ENCODE assay signal across 10 cellular contexts in the genomic region with DNA sequence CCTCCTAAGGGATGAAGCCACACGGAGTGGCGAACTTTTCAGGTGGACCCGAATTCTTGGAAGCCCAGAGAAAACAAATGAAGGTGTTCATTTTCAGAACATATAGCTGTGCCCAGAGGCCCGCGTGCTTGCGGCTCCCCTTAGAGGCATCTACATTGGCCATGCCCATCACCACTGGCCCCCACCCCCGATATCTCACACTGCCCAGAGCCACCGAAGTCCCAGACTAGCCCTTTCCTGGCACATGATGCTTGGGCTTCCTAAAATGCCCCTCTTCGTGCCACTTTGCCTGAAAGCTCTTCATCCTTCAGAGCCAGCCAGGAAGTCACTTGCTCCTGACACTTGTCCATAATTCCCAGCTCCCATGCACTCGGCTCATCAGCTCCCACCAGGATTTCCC. TPM values are rescaled to one million over a fixed set of nuclear protein-coding genes. Genes with fewer than 3 reads are reported as not detected.
DNase-seq lines count a peak whose midpoint lies in the region; ATAC-seq and TF ChIP-seq lines count a peak whose summit lies in the region.
"Had no signal": no experiment of that assay in that cellular context is flagged by ENCODE, and none has a peak within 500 bp of the region (broad histone marks: within the 10 kb centered on the region; RNA-seq: fewer than 3 reads in every experiment).

No MANE protein-coding gene starts in this region.

- H3K4me1 ChIP-seq in colonic mucosa (peaks cover 8% of the 10 kb centered on the region), neural progenitor cell (peaks cover 35% of the 10 kb centered on the region)

- H3K4me3 ChIP-seq in Jurkat, Clone E6-1 (ENCODE audit: low read length) = peak overlapping the region; percentile 89
- H3K4me3 ChIP-seq in colonic mucosa = no peak overlapping the region
- no peak overlapping the region for H3K4me3 ChIP-seq in neural progenitor cell

- H3K36me3 Mint-ChIP-seq in neural progenitor cell = no peaks in the 10 kb centered on the region

- H3K4me2 ChIP-seq in neural progenitor cell = no peak overlapping the region

- H3F3A ChIP-seq in neural progenitor cell (ENCODE audit: low read depth) = peaks cover 70% of the 10 kb centered on the region

- peaks cover 50% of the 10 kb centered on the region for H3K4me1 Mint-ChIP-seq in neural progenitor cell

- H3K9me3 ChIP-seq in colonic mucosa = no peaks in the 10 kb centered on the region
- H3K9me3 ChIP-seq in neural progenitor cell (ENCODE audit: low read depth) = no peaks in the 10 kb centered on the region

- intact Hi-C loops in colonic mucosa (cut with DNase I) = no loop called here

- ATAC-seq in HG03439 (IDR thresholded peaks at IDR 0.05; ENCODE audit: unreplicated experiment) (no peak), HG03521 (IDR thresholded peaks at IDR 0.05; ENCODE audit: unreplicated experiment) (no peak)

- H3K4me3 Mint-ChIP-seq in neural progenitor cell = peak overlapping the region; percentile 94

- peaks cover 39% of the 10 kb centered on the region for H3K79me2 ChIP-seq in neural progenitor cell (ENCODE audit: low read depth)

- no peaks in the 10 kb centered on the region for H3K9me3 Mint-ChIP-seq in neural progenitor cell

- no peak for DNase-seq in Jurkat, Clone E6-1 (ENCODE audit: low read depth, low spot score)
- DNase-seq in colonic mucosa (no peak), neural progenitor cell (ENCODE audit: low spot score) (no peak), DMS153 (lab: John Stamatoyannopoulos, UW) (no peak), NCI-H2081 treated with DMSO at 0.1 percent for 48 hours (lab: John Stamatoyannopoulos, UW) (no peak)
- DNase-seq: activated CD8-positive, alpha-beta memory T cell treated with anti-CD3 and anti-CD28 coated beads for 24 hours; NCI-H748 treated with DMSO at 0.1 percent for 48 hours had no signal

- no peaks in the 10 kb centered on the region for H3K27me3 ChIP-seq in colonic mucosa
- peaks cover 7% of the 10 kb centered on the region for H3K27me3 ChIP-seq in neural progenitor cell

- no peak for TF ChIP-seq CTCF in 22Rv1 (IDR thresholded peaks at IDR 0.05)
- no peak for TF ChIP-seq CTCF in colonic mucosa (IDR thresholded peaks at IDR 0.05)
- TF ChIP-seq CTCF in neural progenitor cell (IDR thresholded peaks at IDR 0.05) = no peak

- H3K27ac ChIP-seq in 22Rv1 (peak overlapping the region; percentile 99), colonic mucosa (peak overlapping the region; percentile 98), neural progenitor cell (no peak overlapping the region)

- H3K36me3 ChIP-seq in colonic mucosa = no peaks in the 10 kb centered on the region
- no peaks in the 10 kb centered on the region for H3K36me3 ChIP-seq in neural progenitor cell

- peaks cover 24% of the 10 kb centered on the region for H4K20me1 ChIP-seq in neural progenitor cell (ENCODE audit: low read depth)

- H3K27me3 Mint-ChIP-seq in neural progenitor cell (ENCODE audit: insufficient read depth, low read depth) = peaks cover 11% of the 10 kb centered on the region

- peak overlapping the region; percentile 92 for H3K27ac Mint-ChIP-seq in neural progenitor cell

- H3K9ac ChIP-seq in colonic mucosa (ENCODE audit: low read depth in 2 of 2, low read length in 2 of 2) (peak overlapping the region in 1 of 2 donors; percentile 91), neural progenitor cell (no peak overlapping the region)

- no peak overlapping the region for H2AFZ ChIP-seq in neural progenitor cell (replicated peaks)

RNA-seq across cellular contexts. Expression of a gene that starts 2.1 kb away (rescaled TPM):
- polyA plus RNA-seq in Jurkat, Clone E6-1 (2012; ENCODE audit: insufficient read depth, insufficient read length) = 27.6 TPM
- total RNA-seq in colonic mucosa (10 to 100 TPM; 37.0 to 38.4 TPM), neural progenitor cell (ENCODE audit: low replicate concordance) (10.2 and 14.3 TPM in 2 replicates)

RNA-seq across cellular contexts. Expression of a gene that starts 10.7 kb away (rescaled TPM):
- polyA plus RNA-seq in Jurkat, Clone E6-1 (2012; ENCODE audit: insufficient read depth, insufficient read length) = 9.0 TPM
- 10 to 100 TPM; 13.0 to 16.6 TPM for total RNA-seq in colonic mucosa
- total RNA-seq in neural progenitor cell (ENCODE audit: low replicate concordance) = 6.8 and 17.3 TPM in 2 replicates

RNA-seq across cellular contexts. Expression of a gene that starts 13.9 kb away (rescaled TPM):
- polyA plus RNA-seq in Jurkat, Clone E6-1 (2012; ENCODE audit: insufficient read depth, insufficient read length) = 10.3 TPM
- total RNA-seq in colonic mucosa = 100 to 1,000 TPM; 300 to 312 TPM
- total RNA-seq in neural progenitor cell (ENCODE audit: low replicate concordance) = 16.0 and 31.4 TPM in 2 replicates

RNA-seq across cellular contexts. Expression of a gene that starts 15.5 kb away (rescaled TPM):
- polyA plus RNA-seq in Jurkat, Clone E6-1 (2012; ENCODE audit: insufficient read depth, insufficient read length) = 3.1 TPM
- total RNA-seq in colonic mucosa (1 to 10 TPM; 7.2 to 8.1 TPM), neural progenitor cell (ENCODE audit: low replicate concordance) (4.6 and 9.1 TPM in 2 replicates)
